25 cellular contexts compared by ENCODE assay signal in the genomic region with DNA sequence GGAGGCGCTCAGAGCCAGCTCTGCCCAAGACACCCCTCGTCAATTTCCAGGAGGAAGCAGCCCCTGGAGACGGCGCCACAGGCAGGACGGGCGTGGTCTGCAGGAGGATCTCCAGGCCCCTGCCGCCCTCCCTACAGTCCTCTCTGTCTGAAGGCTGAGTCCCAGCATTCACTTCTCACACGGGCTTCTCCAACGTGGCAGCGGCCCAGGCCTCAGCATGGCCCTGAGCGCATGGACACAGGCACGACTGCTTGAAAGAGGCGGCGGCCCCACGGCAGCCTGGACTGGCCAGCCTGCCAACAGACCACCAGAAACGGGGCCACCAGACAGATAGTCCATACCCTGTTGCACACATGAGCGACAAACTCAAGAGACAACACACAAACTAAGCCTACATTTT. TPM values are rescaled to one million over a fixed set of nuclear protein-coding genes. Genes with fewer than 3 reads are reported as not detected.
"Had no signal": no experiment of that assay in that cellular context is flagged by ENCODE, and none has a peak within 500 bp of the region (broad histone marks: within the 10 kb centered on the region; RNA-seq: fewer than 3 reads in every experiment).

No MANE protein-coding gene starts in this region.

- H3K36me3 ChIP-seq: adrenal gland had no signal

- DNase-seq: activated CD4-positive, alpha-beta T cell treated with anti-CD3 and anti-CD28 coated beads for 4 hours; activated CD8-positive, alpha-beta memory T cell treated with anti-CD3 and anti-CD28 coated beads, Interleukin-2, amount 50 U/mL, for 4 hours; activated CD8-positive, alpha-beta T cell treated with anti-CD3 and anti-CD28 coated beads for 36 hours; activated gamma-delta T cell treated with Interleukin-2 at 50 U/mL for 16 hours; activated naive CD4-positive, alpha-beta T cell treated with anti-CD3 and anti-CD28 coated beads, Interleukin-2, amount 50 U/mL, for 16 hours; activated naive CD8-positive, alpha-beta T cell treated with anti-CD3 and anti-CD28 coated beads, Interleukin-2, amount 10 ng/mL, durations not matched to agents 7 days and 5 days; activated T-cell treated with anti-CD3 and anti-CD28 coated beads, Interleukin-2, amount 50 U/mL, for 72 hours; adrenal gland; anterior cingulate cortex; central memory CD4-positive, alpha-beta T cell; MM.1S; NCI-H1105 treated with DMSO at 0.1 percent for 48 hours; NCI-H1436 treated with DMSO at 0.1 percent for 48 hours; NCI-H187; NCI-H2081; NCI-H524; RPMI8226; SHP77; SW 1271 had no signal

- H3K9me3 ChIP-seq: adrenal gland, SJSA1 had no signal

- H3K27me3 ChIP-seq: adrenal gland, SJSA1 had no signal

- H3K9me3 Mint-ChIP-seq: activated CD8-positive, alpha-beta T cell treated with anti-CD3 and anti-CD28 coated beads for 36 hours; activated naive CD8-positive, alpha-beta T cell treated with anti-CD3 and anti-CD28 coated beads, Interleukin-2, amount 10 ng/mL, durations not matched to agents 7 days and 5 days; activated T-cell treated with anti-CD3 and anti-CD28 coated beads, Interleukin-2, amount 50 U/mL, for 72 hours; activated T-helper 2 cell treated with anti-CD3 and anti-CD28 coated beads, Interferon-gamma antibody, Interleukin-2, Interleukin-4, amounts not matched to agents 10 μg/mL and 5 μg/mL and 100 μg/mL, durations not matched to agents 14 hours and 24 hours and 36 hours; T-helper 2 cell treated with Interferon-gamma antibody and Interleukin-4, amounts not matched to agents 5 μg/mL and 100 μg/mL, for 36 hours had no signal

- H3K4me3 Mint-ChIP-seq: activated CD8-positive, alpha-beta T cell treated with anti-CD3 and anti-CD28 coated beads for 36 hours; activated naive CD8-positive, alpha-beta T cell treated with anti-CD3 and anti-CD28 coated beads, Interleukin-2, amount 10 ng/mL, durations not matched to agents 7 days and 5 days; activated T-cell treated with anti-CD3 and anti-CD28 coated beads, Interleukin-2, amount 50 U/mL, for 72 hours; T-helper 2 cell treated with Interferon-gamma antibody and Interleukin-4, amounts not matched to agents 5 μg/mL and 100 μg/mL, for 36 hours had no signal

- H3K36me3 Mint-ChIP-seq: activated naive CD8-positive, alpha-beta T cell treated with anti-CD3 and anti-CD28 coated beads, Interleukin-2, amount 10 ng/mL, durations not matched to agents 7 days and 5 days had no signal

- H3K27ac ChIP-seq: adrenal gland, SJSA1 had no signal

- ATAC-seq: activated CD4-positive, CD25-positive, alpha-beta regulatory T cell treated with anti-CD3 and anti-CD28 coated beads, Interleukin-2, amount 50 U/mL, for 24 hours; activated CD8-positive, alpha-beta T cell treated with anti-CD3 and anti-CD28 coated beads for 36 hours; activated T-cell treated with anti-CD3 and anti-CD28 coated beads, Interleukin-2, amount 50 U/mL, for 72 hours; SK-N-SH treated with all-trans-retinoic acid at 6 μM for 48 hours had no signal

- H3K4me3 ChIP-seq: adrenal gland, SJSA1 had no signal

- H3K27ac Mint-ChIP-seq: activated CD8-positive, alpha-beta T cell treated with anti-CD3 and anti-CD28 coated beads for 36 hours; activated naive CD8-positive, alpha-beta T cell treated with anti-CD3 and anti-CD28 coated beads, Interleukin-2, amount 10 ng/mL, durations not matched to agents 7 days and 5 days; activated T-cell treated with anti-CD3 and anti-CD28 coated beads, Interleukin-2, amount 50 U/mL, for 72 hours; activated T-helper 2 cell treated with anti-CD3 and anti-CD28 coated beads, Interferon-gamma antibody, Interleukin-2, Interleukin-4, amounts not matched to agents 10 μg/mL and 5 μg/mL and 100 μg/mL, durations not matched to agents 14 hours and 24 hours and 36 hours; T-helper 2 cell treated with Interferon-gamma antibody and Interleukin-4, amounts not matched to agents 5 μg/mL and 100 μg/mL, for 36 hours had no signal

- H3K4me1 ChIP-seq: adrenal gland, SJSA1 had no signal

- H3K4me1 Mint-ChIP-seq: activated naive CD8-positive, alpha-beta T cell treated with anti-CD3 and anti-CD28 coated beads, Interleukin-2, amount 10 ng/mL, durations not matched to agents 7 days and 5 days had no signal

- H3K27me3 Mint-ChIP-seq: activated CD8-positive, alpha-beta T cell treated with anti-CD3 and anti-CD28 coated beads for 36 hours; activated naive CD8-positive, alpha-beta T cell treated with anti-CD3 and anti-CD28 coated beads, Interleukin-2, amount 10 ng/mL, durations not matched to agents 7 days and 5 days had no signal

RNA-seq across cellular contexts. Expression of gene SDC1, which starts 23.3 kb away (rescaled TPM):
- total RNA-seq: T-helper 1 cell treated with Interleukin-12 subunit alpha and Interleukin-12 subunit beta and Interleukin-4 antibody, amounts not matched to agents 30 ng/mL and 1 ng/mL, for 36 hours had no signal
